In the genomic region with DNA sequence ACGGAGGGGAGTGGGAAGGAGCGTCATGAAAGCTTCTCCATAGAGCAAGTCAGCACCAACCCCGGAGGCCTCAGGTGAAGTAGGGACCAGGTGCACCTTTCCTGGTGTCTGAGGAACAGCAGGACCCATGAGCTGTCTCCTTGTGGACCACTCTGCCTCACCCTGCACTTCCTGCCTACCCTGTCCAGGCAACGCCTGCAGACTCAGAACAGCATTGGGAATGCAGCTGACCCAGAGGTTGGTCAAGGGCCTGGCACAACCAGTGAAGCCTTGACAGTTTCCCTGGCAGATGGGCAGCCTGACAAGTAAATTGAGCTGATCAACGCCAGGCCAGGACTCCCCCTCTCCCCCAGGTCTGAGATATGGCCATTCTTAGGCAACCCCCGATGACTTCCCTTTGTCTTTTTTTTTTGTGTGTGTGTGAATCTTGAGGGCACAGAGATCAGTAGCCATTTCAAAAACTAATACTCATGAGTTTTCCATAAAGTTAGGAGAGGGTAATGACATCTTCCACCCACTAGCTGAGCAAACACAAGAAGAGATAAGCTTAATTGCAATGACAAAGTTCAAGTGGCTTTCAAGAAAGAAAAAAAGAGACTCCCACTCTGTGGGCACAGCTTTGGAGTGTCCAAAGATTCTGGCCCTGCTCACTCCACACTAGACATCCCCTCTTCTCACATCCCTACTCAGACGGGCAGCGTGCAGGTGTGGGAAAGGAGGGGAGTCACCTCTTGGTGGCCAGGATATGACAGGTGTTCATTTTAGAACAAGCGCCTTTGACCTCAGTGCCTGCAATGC, we compare ENCODE assay signal across 1 cellular context.
TF ChIP-seq lines count a peak whose summit lies in the region.

No MANE protein-coding gene starts in this region.

TF ChIP-seq in HepG2, 621 proteins besides CTCF, POLR2A, EP300 and RAD21 (continued from another document and continues in another):
- TF ChIP-seq, protein P1, sequence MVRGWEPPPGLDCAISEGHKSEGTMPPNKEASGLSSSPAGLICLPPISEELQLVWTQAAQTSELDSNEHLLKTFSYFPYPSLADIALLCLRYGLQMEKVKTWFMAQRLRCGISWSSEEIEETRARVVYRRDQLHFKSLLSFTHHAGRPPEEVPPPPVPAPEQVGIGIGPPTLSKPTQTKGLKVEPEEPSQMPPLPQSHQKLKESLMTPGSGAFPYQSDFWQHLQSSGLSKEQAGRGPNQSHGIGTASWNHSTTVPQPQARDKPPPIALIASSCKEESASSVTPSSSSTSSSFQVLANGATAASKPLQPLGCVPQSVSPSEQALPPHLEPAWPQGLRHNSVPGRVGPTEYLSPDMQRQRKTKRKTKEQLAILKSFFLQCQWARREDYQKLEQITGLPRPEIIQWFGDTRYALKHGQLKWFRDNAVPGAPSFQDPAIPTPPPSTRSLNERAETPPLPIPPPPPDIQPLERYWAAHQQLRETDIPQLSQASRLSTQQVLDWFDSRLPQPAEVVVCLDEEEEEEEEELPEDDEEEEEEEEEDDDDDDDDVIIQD (CRISPR knock-in tag; IDR thresholded peaks at IDR 0.05; ENCODE audit: low read depth): no peak
- TF ChIP-seq PAX8 (CRISPR knock-in tag; IDR thresholded peaks at IDR 0.05; ENCODE audit: borderline replicate concordance): no peak
- TF ChIP-seq, protein P2, sequence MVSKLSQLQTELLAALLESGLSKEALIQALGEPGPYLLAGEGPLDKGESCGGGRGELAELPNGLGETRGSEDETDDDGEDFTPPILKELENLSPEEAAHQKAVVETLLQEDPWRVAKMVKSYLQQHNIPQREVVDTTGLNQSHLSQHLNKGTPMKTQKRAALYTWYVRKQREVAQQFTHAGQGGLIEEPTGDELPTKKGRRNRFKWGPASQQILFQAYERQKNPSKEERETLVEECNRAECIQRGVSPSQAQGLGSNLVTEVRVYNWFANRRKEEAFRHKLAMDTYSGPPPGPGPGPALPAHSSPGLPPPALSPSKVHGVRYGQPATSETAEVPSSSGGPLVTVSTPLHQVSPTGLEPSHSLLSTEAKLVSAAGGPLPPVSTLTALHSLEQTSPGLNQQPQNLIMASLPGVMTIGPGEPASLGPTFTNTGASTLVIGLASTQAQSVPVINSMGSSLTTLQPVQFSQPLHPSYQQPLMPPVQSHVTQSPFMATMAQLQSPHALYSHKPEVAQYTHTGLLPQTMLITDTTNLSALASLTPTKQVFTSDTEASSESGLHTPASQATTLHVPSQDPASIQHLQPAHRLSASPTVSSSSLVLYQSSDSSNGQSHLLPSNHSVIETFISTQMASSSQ (IDR thresholded peaks at IDR 0.05; ENCODE audit: low read depth): peak; percentile 79
- TF ChIP-seq, protein P2 (CRISPR knock-in tag; IDR thresholded peaks at IDR 0.05; ENCODE audit: borderline replicate concordance): peak; percentile 79
- no peak for TF ChIP-seq ZFP82 (CRISPR knock-in tag; IDR thresholded peaks at IDR 0.05; ENCODE audit: borderline replicate concordance)
- TF ChIP-seq, protein P3, sequence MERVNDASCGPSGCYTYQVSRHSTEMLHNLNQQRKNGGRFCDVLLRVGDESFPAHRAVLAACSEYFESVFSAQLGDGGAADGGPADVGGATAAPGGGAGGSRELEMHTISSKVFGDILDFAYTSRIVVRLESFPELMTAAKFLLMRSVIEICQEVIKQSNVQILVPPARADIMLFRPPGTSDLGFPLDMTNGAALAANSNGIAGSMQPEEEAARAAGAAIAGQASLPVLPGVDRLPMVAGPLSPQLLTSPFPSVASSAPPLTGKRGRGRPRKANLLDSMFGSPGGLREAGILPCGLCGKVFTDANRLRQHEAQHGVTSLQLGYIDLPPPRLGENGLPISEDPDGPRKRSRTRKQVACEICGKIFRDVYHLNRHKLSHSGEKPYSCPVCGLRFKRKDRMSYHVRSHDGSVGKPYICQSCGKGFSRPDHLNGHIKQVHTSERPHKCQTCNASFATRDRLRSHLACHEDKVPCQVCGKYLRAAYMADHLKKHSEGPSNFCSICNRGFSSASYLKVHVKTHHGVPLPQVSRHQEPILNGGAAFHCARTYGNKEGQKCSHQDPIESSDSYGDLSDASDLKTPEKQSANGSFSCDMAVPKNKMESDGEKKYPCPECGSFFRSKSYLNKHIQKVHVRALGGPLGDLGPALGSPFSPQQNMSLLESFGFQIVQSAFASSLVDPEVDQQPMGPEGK (CRISPR knock-in tag; IDR thresholded peaks at IDR 0.05): peak; percentile 94
- peak; percentile 33; the same call in 1 of the 2 replicates for TF ChIP-seq RXRA (CRISPR knock-in tag; IDR thresholded peaks at IDR 0.05)
- TF ChIP-seq, protein P4, sequence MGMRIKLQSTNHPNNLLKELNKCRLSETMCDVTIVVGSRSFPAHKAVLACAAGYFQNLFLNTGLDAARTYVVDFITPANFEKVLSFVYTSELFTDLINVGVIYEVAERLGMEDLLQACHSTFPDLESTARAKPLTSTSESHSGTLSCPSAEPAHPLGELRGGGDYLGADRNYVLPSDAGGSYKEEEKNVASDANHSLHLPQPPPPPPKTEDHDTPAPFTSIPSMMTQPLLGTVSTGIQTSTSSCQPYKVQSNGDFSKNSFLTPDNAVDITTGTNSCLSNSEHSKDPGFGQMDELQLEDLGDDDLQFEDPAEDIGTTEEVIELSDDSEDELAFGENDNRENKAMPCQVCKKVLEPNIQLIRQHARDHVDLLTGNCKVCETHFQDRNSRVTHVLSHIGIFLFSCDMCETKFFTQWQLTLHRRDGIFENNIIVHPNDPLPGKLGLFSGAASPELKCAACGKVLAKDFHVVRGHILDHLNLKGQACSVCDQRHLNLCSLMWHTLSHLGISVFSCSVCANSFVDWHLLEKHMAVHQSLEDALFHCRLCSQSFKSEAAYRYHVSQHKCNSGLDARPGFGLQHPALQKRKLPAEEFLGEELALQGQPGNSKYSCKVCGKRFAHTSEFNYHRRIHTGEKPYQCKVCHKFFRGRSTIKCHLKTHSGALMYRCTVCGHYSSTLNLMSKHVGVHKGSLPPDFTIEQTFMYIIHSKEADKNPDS (CRISPR knock-in tag; IDR thresholded peaks at IDR 0.05): peak; percentile 80; the same call in 1 of the 2 replicates
- no peak for TF ChIP-seq ZNF879 (CRISPR knock-in tag; IDR thresholded peaks at IDR 0.05)
- TF ChIP-seq TRIM24 (CRISPR knock-in tag; IDR thresholded peaks at IDR 0.05): no peak; the same call in 1 of the 2 replicates
- TF ChIP-seq ZNF160 (CRISPR knock-in tag; IDR thresholded peaks at IDR 0.05): 0 out of 2 replicates have a peak, but pooled peaks have one; percentile 32
- TF ChIP-seq, protein P5, sequence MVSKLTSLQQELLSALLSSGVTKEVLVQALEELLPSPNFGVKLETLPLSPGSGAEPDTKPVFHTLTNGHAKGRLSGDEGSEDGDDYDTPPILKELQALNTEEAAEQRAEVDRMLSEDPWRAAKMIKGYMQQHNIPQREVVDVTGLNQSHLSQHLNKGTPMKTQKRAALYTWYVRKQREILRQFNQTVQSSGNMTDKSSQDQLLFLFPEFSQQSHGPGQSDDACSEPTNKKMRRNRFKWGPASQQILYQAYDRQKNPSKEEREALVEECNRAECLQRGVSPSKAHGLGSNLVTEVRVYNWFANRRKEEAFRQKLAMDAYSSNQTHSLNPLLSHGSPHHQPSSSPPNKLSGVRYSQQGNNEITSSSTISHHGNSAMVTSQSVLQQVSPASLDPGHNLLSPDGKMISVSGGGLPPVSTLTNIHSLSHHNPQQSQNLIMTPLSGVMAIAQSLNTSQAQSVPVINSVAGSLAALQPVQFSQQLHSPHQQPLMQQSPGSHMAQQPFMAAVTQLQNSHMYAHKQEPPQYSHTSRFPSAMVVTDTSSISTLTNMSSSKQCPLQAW (CRISPR knock-in tag; IDR thresholded peaks at IDR 0.05): no peak; the same call in 1 of the 2 replicates
- no peak for TF ChIP-seq SSRP1 (CRISPR knock-in tag; IDR thresholded peaks at IDR 0.05)
- peak; percentile 31; the same call in 1 of the 2 replicates for TF ChIP-seq DMAP1 (CRISPR knock-in tag; IDR thresholded peaks at IDR 0.05)
- TF ChIP-seq ZNF569 (CRISPR knock-in tag; IDR thresholded peaks at IDR 0.05; ENCODE audit: borderline replicate concordance): no peak
- TF ChIP-seq, protein P6, sequence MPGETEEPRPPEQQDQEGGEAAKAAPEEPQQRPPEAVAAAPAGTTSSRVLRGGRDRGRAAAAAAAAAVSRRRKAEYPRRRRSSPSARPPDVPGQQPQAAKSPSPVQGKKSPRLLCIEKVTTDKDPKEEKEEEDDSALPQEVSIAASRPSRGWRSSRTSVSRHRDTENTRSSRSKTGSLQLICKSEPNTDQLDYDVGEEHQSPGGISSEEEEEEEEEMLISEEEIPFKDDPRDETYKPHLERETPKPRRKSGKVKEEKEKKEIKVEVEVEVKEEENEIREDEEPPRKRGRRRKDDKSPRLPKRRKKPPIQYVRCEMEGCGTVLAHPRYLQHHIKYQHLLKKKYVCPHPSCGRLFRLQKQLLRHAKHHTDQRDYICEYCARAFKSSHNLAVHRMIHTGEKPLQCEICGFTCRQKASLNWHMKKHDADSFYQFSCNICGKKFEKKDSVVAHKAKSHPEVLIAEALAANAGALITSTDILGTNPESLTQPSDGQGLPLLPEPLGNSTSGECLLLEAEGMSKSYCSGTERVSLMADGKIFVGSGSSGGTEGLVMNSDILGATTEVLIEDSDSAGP (CRISPR knock-in tag; IDR thresholded peaks at IDR 0.05; ENCODE audit: borderline replicate concordance): peak; percentile 65; the same call in 1 of the 2 replicates
- 0 out of 2 replicates have a peak, but pooled peaks have one; percentile 49 for TF ChIP-seq EHMT2 (IDR thresholded peaks at IDR 0.05; ENCODE audit: borderline replicate concordance, low read depth, low read length)
- no peak for TF ChIP-seq ZNF878 (CRISPR knock-in tag; IDR thresholded peaks at IDR 0.05)
- 0 out of 2 replicates have a peak, but pooled peaks have one; percentile 31 for TF ChIP-seq ZMAT3 (CRISPR knock-in tag; conservative IDR thresholded peaks at IDR 0.05)
- TF ChIP-seq, protein P7, sequence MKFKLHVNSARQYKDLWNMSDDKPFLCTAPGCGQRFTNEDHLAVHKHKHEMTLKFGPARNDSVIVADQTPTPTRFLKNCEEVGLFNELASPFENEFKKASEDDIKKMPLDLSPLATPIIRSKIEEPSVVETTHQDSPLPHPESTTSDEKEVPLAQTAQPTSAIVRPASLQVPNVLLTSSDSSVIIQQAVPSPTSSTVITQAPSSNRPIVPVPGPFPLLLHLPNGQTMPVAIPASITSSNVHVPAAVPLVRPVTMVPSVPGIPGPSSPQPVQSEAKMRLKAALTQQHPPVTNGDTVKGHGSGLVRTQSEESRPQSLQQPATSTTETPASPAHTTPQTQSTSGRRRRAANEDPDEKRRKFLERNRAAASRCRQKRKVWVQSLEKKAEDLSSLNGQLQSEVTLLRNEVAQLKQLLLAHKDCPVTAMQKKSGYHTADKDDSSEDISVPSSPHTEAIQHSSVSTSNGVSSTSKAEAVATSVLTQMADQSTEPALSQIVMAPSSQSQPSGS (CRISPR knock-in tag; IDR thresholded peaks at IDR 0.05): peak; percentile 50; the same call in 1 of the 2 replicates
- TF ChIP-seq KDM5A (IDR thresholded peaks at IDR 0.05; ENCODE audit: borderline replicate concordance, low read length): no peak
- 0 out of 2 replicates have a peak, but pooled peaks have one; percentile 29 for TF ChIP-seq ZBTB7A (CRISPR knock-in tag; IDR thresholded peaks at IDR 0.05)
- TF ChIP-seq RFX5 (IDR thresholded peaks at IDR 0.05; ENCODE audit: low read depth, low read length): no peak
- TF ChIP-seq, protein P8, sequence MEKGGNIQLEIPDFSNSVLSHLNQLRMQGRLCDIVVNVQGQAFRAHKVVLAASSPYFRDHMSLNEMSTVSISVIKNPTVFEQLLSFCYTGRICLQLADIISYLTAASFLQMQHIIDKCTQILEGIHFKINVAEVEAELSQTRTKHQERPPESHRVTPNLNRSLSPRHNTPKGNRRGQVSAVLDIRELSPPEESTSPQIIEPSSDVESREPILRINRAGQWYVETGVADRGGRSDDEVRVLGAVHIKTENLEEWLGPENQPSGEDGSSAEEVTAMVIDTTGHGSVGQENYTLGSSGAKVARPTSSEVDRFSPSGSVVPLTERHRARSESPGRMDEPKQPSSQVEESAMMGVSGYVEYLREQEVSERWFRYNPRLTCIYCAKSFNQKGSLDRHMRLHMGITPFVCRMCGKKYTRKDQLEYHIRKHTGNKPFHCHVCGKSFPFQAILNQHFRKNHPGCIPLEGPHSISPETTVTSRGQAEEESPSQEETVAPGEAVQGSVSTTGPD (CRISPR knock-in tag; IDR thresholded peaks at IDR 0.05): no peak
- no peak for TF ChIP-seq CBX5 (CRISPR knock-in tag; IDR thresholded peaks at IDR 0.05; ENCODE audit: borderline replicate concordance)
- no peak; the same call in 1 of the 2 replicates for TF ChIP-seq SOX13 (IDR thresholded peaks at IDR 0.05)
- TF ChIP-seq SOX13 (CRISPR knock-in tag; conservative IDR thresholded peaks at IDR 0.05 in 1 of 2, IDR thresholded peaks at IDR 0.05 in 1 of 2): peak in 1 of 2 experiments; percentile 80; a peak in 2 of 4 replicates
- TF ChIP-seq KDM6A (CRISPR knock-in tag; IDR thresholded peaks at IDR 0.05; ENCODE audit: low read depth): peak; percentile 40; the same call in 1 of the 2 replicates
- no peak for TF ChIP-seq NAIF1 (CRISPR knock-in tag; IDR thresholded peaks at IDR 0.05; ENCODE audit: borderline replicate concordance)
- TF ChIP-seq NCOA5 (CRISPR knock-in tag; IDR thresholded peaks at IDR 0.05): no peak
- no peak for TF ChIP-seq ZNF562 (CRISPR knock-in tag; IDR thresholded peaks at IDR 0.05; ENCODE audit: borderline replicate concordance)
- TF ChIP-seq, protein P9, sequence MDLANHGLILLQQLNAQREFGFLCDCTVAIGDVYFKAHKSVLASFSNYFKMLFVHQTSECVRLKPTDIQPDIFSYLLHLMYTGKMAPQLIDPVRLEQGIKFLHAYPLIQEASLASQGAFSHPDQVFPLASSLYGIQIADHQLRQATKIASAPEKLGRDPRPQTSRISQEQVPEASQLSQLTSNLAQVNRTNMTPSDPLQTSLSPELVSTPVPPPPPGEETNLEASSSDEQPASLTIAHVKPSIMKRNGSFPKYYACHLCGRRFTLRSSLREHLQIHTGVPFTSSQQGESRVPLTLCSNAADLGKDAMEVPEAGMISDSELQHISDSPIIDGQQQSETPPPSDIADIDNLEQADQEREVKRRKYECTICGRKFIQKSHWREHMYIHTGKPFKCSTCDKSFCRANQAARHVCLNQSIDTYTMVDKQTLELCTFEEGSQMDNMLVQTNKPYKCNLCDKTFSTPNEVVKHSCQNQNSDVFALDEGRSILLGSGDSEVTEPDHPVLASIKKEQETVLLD (CRISPR knock-in tag; IDR thresholded peaks at IDR 0.05; ENCODE audit: low read depth): no peak
- TF ChIP-seq DPF2 (CRISPR knock-in tag; IDR thresholded peaks at IDR 0.05; ENCODE audit: borderline replicate concordance, low read depth): peak; percentile 40; the same call in 1 of the 2 replicates
- TF ChIP-seq EED (CRISPR knock-in tag; IDR thresholded peaks at IDR 0.05): no peak; the same call in 1 of the 2 replicates
- no peak for TF ChIP-seq ZNF773 (CRISPR knock-in tag; IDR thresholded peaks at IDR 0.05; ENCODE audit: borderline replicate concordance)
- no peak for TF ChIP-seq RFX3 (CRISPR knock-in tag; IDR thresholded peaks at IDR 0.05)
